Comparison of ENCODE assay signal across 9 cellular contexts in the genomic region with DNA sequence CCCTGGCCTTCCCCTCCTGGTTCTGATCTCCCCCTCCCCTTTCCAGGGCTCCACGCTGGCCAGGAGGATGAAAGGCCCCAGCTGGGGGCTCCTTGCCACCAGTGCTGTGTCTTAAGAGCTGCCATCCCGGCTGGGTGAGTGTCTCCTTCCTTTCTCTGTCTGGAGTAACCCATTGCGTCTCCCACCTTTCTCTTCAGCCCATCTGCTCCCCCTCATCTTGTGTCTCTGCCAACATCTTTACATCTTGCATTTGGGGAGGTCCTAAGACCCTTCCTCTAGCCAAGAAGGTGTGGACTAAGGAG. TPM values are rescaled to one million over a fixed set of nuclear protein-coding genes. Genes with fewer than 3 reads are reported as not detected.
DNase-seq lines count a peak whose midpoint lies in the region; ATAC-seq and TF ChIP-seq lines count a peak whose summit lies in the region.
"Had no signal": no experiment of that assay in that cellular context is flagged by ENCODE, and none has a peak within 500 bp of the region (broad histone marks: within the 10 kb centered on the region; RNA-seq: fewer than 3 reads in every experiment).

No MANE protein-coding gene starts in this region.

- H3K18ac ChIP-seq in neuronal stem cell (ENCODE audit: low read length): peak overlapping the region; percentile 8

- peaks cover 7% of the 10 kb centered on the region for H3K79me1 ChIP-seq in neuronal stem cell (ENCODE audit: low read depth, low read length)

- H3K9me3 ChIP-seq in PC-3 (ENCODE audit: low read length): no peaks in the 10 kb centered on the region
- H3K9me3 ChIP-seq in neuronal stem cell (replicated peaks in 1 of 2; ENCODE audit: control insufficient read depth in 2 of 2, insufficient read depth in 1 of 2, low read depth in 1 of 2, low read length in 2 of 2): peaks cover 0 to 2% of the 10 kb centered on the region in 2 donors

- H3K9ac ChIP-seq in PC-3 (ENCODE audit: low read length): peak overlapping the region; percentile 87
- H3K9ac ChIP-seq in neuronal stem cell (ENCODE audit: low read depth, low read length, poor library complexity): peak overlapping the region; percentile 78

- TF ChIP-seq CTCF in BJ (IDR thresholded peaks at IDR 0.05; ENCODE audit: insufficient read depth, low read depth, low read length): no peak
- no peak for TF ChIP-seq CTCF in PC-3 (conservative IDR thresholded peaks at IDR 0.05; ENCODE audit: low read depth, low read length)

- H3K36me3 ChIP-seq in BJ (ENCODE audit: control insufficient read depth, insufficient read depth, low read length): peaks cover 23% of the 10 kb centered on the region
- peaks cover 10% of the 10 kb centered on the region; the same call in 1 of the 2 replicates for H3K36me3 ChIP-seq in PC-3 (ENCODE audit: low read depth, low read length)
- peaks cover 21 to 49% of the 10 kb centered on the region in 2 donors for H3K36me3 ChIP-seq in neuronal stem cell (replicated peaks in 1 of 2; ENCODE audit: control insufficient read depth in 2 of 2, insufficient read depth in 2 of 2, low read length in 2 of 2)

- H2AFZ ChIP-seq in PC-3 (ENCODE audit: low read length): peak overlapping the region; percentile 46
- peak overlapping the region; percentile 82 for H2AFZ ChIP-seq in neuronal stem cell (ENCODE audit: low read length)

- H3K4ac ChIP-seq in neuronal stem cell (ENCODE audit: low read length): no peak overlapping the region

- intact Hi-C loops in PC-3 (cut with micrococcal nuclease): loop anchor here (5.0 to 10.0 kb wide), 3 partner anchors 160 to 542 kb away; a partner anchor contains a TSS

- H2BK120ac ChIP-seq in neuronal stem cell (ENCODE audit: low read depth, low read length): no peak overlapping the region

- BruUV-seq in PC-3 (replicated peaks; lab: Mats Ljungman, UMichigan): TSS peak; percentile 57

- H2AK5ac ChIP-seq in neuronal stem cell (ENCODE audit: low read depth, low read length): no peak overlapping the region

- no peak overlapping the region for H4K91ac ChIP-seq in neuronal stem cell (ENCODE audit: low read depth, low read length, poor library complexity)

- no peak overlapping the region for H2BK12ac ChIP-seq in neuronal stem cell (ENCODE audit: low read length)

- H3K23ac ChIP-seq in neuronal stem cell (ENCODE audit: low read depth, low read length, poor library complexity): no peak overlapping the region

- no peak overlapping the region for H4K8ac ChIP-seq in neuronal stem cell (ENCODE audit: low read depth, low read length)

- DNase-seq in BJ (ENCODE audit: low read depth) (no peak), PC-3 (no peak), epithelial cell of prostate (ENCODE audit: low read depth, low spot score) (no peak), neuronal stem cell (ENCODE audit: low spot score) (no peak), retina (no peak), NCI-H1436 treated with DMSO at 0.1 percent for 48 hours (lab: John Stamatoyannopoulos, UW) (no peak)
- DNase-seq in stimulated activated naive CD4-positive, alpha-beta T cell treated with Interleukin-2 at 50 U/mL for 16 hours (lab: John Stamatoyannopoulos, UW): no peak
- DNase-seq: activated gamma-delta T cell treated with Interleukin-2 at 50 U/mL for 16 hours had no signal

- H3K4me2 ChIP-seq in PC-3 (ENCODE audit: low read length) (peak overlapping the region; percentile 88), neuronal stem cell (ENCODE audit: insufficient read depth, low read length, poor library complexity, severe bottlenecking) (peak overlapping the region; percentile 69)

- peak overlapping the region; percentile 50 for H3K27ac ChIP-seq in PC-3 (ENCODE audit: low read length)
- H3K27ac ChIP-seq in epithelial cell of prostate: peak overlapping the region; percentile 87
- H3K27ac ChIP-seq in neuronal stem cell (replicated peaks; ENCODE audit: low read length): peak overlapping the region; percentile 74

- H3K4me3 ChIP-seq in BJ (ENCODE audit: low read depth, low read length) (peak overlapping the region; percentile 91), PC-3 (ENCODE audit: low read length) (peak overlapping the region; percentile 86), neuronal stem cell (ENCODE audit: low read length in 2 of 2) (peak overlapping the region; percentile 82 to 89)

- ATAC-seq in PC-3 (no peak; the same call in 1 of the 2 replicates), GM21529 (IDR thresholded peaks at IDR 0.05; ENCODE audit: unreplicated experiment) (no peak)

- no peaks in the 10 kb centered on the region for H4K20me1 ChIP-seq in PC-3 (ENCODE audit: low read length)

- peak overlapping the region; percentile 63 for H2BK5ac ChIP-seq in neuronal stem cell (ENCODE audit: low read length)

- no peak overlapping the region for H2BK15ac ChIP-seq in neuronal stem cell (ENCODE audit: low read length)

- H3K27me3 ChIP-seq in BJ (ENCODE audit: control insufficient read depth, insufficient read depth, low read length): no peaks in the 10 kb centered on the region
- no peaks in the 10 kb centered on the region for H3K27me3 ChIP-seq in PC-3 (ENCODE audit: low read length)
- no peaks in the 10 kb centered on the region for H3K27me3 ChIP-seq in neuronal stem cell (ENCODE audit: control insufficient read depth in 3 of 3, insufficient read depth in 3 of 3, low read depth in 1 of 3, low read length in 3 of 3)

- no CpG with 5 or more reads among the region's 3 CpGs for WGBS in neuronal stem cell (ENCODE audit: extremely low coverage in 2 of 2, insufficient read length in 2 of 2, insufficient replicate concordance in 1 of 2), 2 donors

- H3F3A ChIP-seq in PC-3 (ENCODE audit: low read length, unreplicated experiment): no peaks in the 10 kb centered on the region

- H3K4me1 ChIP-seq in PC-3 (ENCODE audit: insufficient read depth, low read length): peaks cover 24% of the 10 kb centered on the region
- H3K4me1 ChIP-seq in neuronal stem cell (ENCODE audit: control insufficient read depth in 2 of 2, insufficient read depth in 1 of 2, low read depth in 1 of 2, low read length in 2 of 2): peaks cover 5 to 7% of the 10 kb centered on the region in 2 donors

- POLR2A ChIA-PET in BJ (lab: Charles Lee) (interaction anchor here (0.6 to 1.0 kb wide), 3 partner anchors 10 to 171 kb away, joined by 4 to 10 read pairs (median 9); a partner anchor contains a TSS), PC-3 (lab: Charles Lee; ENCODE audit: unreplicated experiment) (interaction anchor here (0.5 to 1.6 kb wide), 3 partner anchors 11 to 14 kb away, joined by 3 to 16 read pairs (median 12); a partner anchor contains a TSS)

- H3K14ac ChIP-seq in neuronal stem cell (ENCODE audit: low read length): no peak overlapping the region

- H3K79me2 ChIP-seq in PC-3 (ENCODE audit: low read length): peaks cover 47% of the 10 kb centered on the region

- CTCF ChIA-PET in BJ (lab: Yijun Ruan, JAX): interaction anchor here (0.6 to 1.4 kb wide), 5 partner anchors 10 to 31 kb away, joined by 3 to 7 read pairs (median 3); no protein-coding TSS in a partner anchor
- CTCF ChIA-PET in PC-3 (lab: Charles Lee): interaction anchor here (0.7 kb wide), 1 partner anchor 140 kb away, joined by 13 read pairs; no protein-coding TSS in a partner anchor

- no peaks in the 10 kb centered on the region for H3K9me2 ChIP-seq in PC-3 (replicated peaks; ENCODE audit: low read length)

RNA-seq across cellular contexts. Expression of a gene that starts 0.5 kb away (rescaled TPM):
- 26.5 and 27.9 TPM in 2 replicates for polyA plus RNA-seq in BJ (2011; rRNA removed)
- polyA minus RNA-seq in BJ (2011; rRNA and poly(A)+ RNA removed): 10.5 and 12.3 TPM in 2 replicates
- total RNA-seq in PC-3 (2014; rRNA removed): 32.4 and 33.5 TPM in 2 replicates
- 8.6 TPM for polyA plus RNA-seq in neuronal stem cell (2013, experiment 1 of 2)
- polyA plus RNA-seq in neuronal stem cell (2013, experiment 2 of 2): 9.0 TPM

RNA-seq across cellular contexts. Expression of a gene that starts 4.4 kb away (rescaled TPM):
- polyA plus RNA-seq in BJ (2011; rRNA removed): 2.5 and 2.8 TPM in 2 replicates
- polyA minus RNA-seq in BJ (2011; rRNA and poly(A)+ RNA removed): 2.2 and 2.5 TPM in 2 replicates
- 3.2 and 5.0 TPM in 2 replicates for total RNA-seq in PC-3 (2014; rRNA removed)
- 14.3 TPM for polyA plus RNA-seq in neuronal stem cell (2013, experiment 1 of 2)
- polyA plus RNA-seq in neuronal stem cell (2013, experiment 2 of 2): 13.4 TPM

RNA-seq across cellular contexts. Expression of a gene that starts 14.2 kb away (rescaled TPM):
- 119 and 143 TPM in 2 replicates for polyA plus RNA-seq in BJ (2011; rRNA removed)
- polyA minus RNA-seq in BJ (2011; rRNA and poly(A)+ RNA removed): 33.7 and 40.5 TPM in 2 replicates
- 89.1 and 116 TPM in 2 replicates for total RNA-seq in PC-3 (2014; rRNA removed)
- polyA plus RNA-seq in neuronal stem cell (2013, experiment 1 of 2): 311 TPM
- polyA plus RNA-seq in neuronal stem cell (2013, experiment 2 of 2): 303 TPM

RNA-seq across cellular contexts. Expression of a gene that starts 21.2 kb away (rescaled TPM):
- 11.9 and 16.0 TPM in 2 replicates for polyA plus RNA-seq in BJ (2011; rRNA removed)
- polyA minus RNA-seq in BJ (2011; rRNA and poly(A)+ RNA removed): 13.2 and 26.1 TPM in 2 replicates
- 4.1 and 7.7 TPM in 2 replicates for total RNA-seq in PC-3 (2014; rRNA removed)
- 39.9 TPM for polyA plus RNA-seq in neuronal stem cell (2013, experiment 1 of 2)
- 39.2 TPM for polyA plus RNA-seq in neuronal stem cell (2013, experiment 2 of 2)

RNA-seq across cellular contexts. Expression of a gene that starts 45.6 kb away (rescaled TPM):
- polyA plus RNA-seq in BJ (2011; rRNA removed): 9.0 and 14.0 TPM in 2 replicates
- 5.3 and 5.5 TPM in 2 replicates for polyA minus RNA-seq in BJ (2011; rRNA and poly(A)+ RNA removed)
- 12.0 and 13.2 TPM in 2 replicates for total RNA-seq in PC-3 (2014; rRNA removed)
- 62.0 TPM for polyA plus RNA-seq in neuronal stem cell (2013, experiment 1 of 2)
- 60.0 TPM for polyA plus RNA-seq in neuronal stem cell (2013, experiment 2 of 2)
